Comparison of ENCODE assay signal across 26 cellular contexts in genomic region chr20:35237486-35237885, GRCh38. TPM values are rescaled to one million over a fixed set of nuclear protein-coding genes. Genes with fewer than 3 reads are reported as not detected.
"Had no signal": no experiment of that assay in that cellular context is flagged by ENCODE, and none has a peak within 500 bp of the region (broad histone marks: within the 10 kb centered on the region; RNA-seq: fewer than 3 reads in every experiment).

No MANE protein-coding gene starts in this region.

- DNase-seq: activated B cell treated with CpG ODN at 0.5 μM for 24 hours; activated CD4-positive, alpha-beta memory T cell treated with anti-CD3 and anti-CD28 coated beads, Interleukin-2, amount 10 ng/mL, durations not matched to agents 7 days and 5 days; activated CD4-positive, alpha-beta T cell treated with anti-CD3 and anti-CD28 coated beads for 48 hours; activated CD8-positive, alpha-beta memory T cell treated with anti-CD3 and anti-CD28 coated beads, Interleukin-2, amount 10 ng/mL, durations not matched to agents 7 days and 5 days; activated naive CD4-positive, alpha-beta T cell; activated naive CD8-positive, alpha-beta T cell treated with anti-CD3 and anti-CD28 coated beads for 36 hours; activated T-cell treated with anti-CD3 and anti-CD28 coated beads, Interleukin-2, amount 50 U/mL, for 1 hour; amygdala; dermis blood vessel endothelial cell; effector memory CD8-positive, alpha-beta T cell; heart left ventricle; ovary; right lobe of liver; small intestine; stimulated activated CD4-positive, alpha-beta T cell treated with anti-CD3 and anti-CD28 coated beads, Interleukin-4, amount 100 ng/mL, for 1 hour; stomach had no signal

- H3K9me3 ChIP-seq: heart left ventricle, ovary, right lobe of liver, stomach had no signal

- H3K27me3 ChIP-seq: gastroesophageal sphincter, heart left ventricle, ovary, right lobe of liver, stomach had no signal

- H3K4me3 ChIP-seq: gastroesophageal sphincter, heart left ventricle, ovary, right lobe of liver, stomach had no signal

- H3K27ac ChIP-seq: epithelial cell of prostate, gastroesophageal sphincter, heart left ventricle, ovary, right lobe of liver, stomach had no signal

- H3K4me1 ChIP-seq: gastroesophageal sphincter, heart left ventricle, right lobe of liver, stomach had no signal

- ATAC-seq: activated CD8-positive, alpha-beta memory T cell treated with anti-CD3 and anti-CD28 coated beads, Interleukin-2, amount 10 ng/mL, durations not matched to agents 7 days and 5 days; activated T-helper 17 cell treated with anti-CD3 and anti-CD28 coated beads, Interleukin-2, amount 50 U/mL, for 72 hours; effector memory CD8-positive, alpha-beta T cell; gastroesophageal sphincter; heart left ventricle; right lobe of liver; stimulated activated effector memory CD8-positive, alpha-beta T cell treated with anti-CD3 and anti-CD28 coated beads, Interleukin-12 subunit alpha, Interleukin-12 subunit beta, amount 100 ng/mL, for 72 hours had no signal

- H3K36me3 ChIP-seq: ovary, right lobe of liver had no signal

RNA-seq across cellular contexts. Expression of gene MMP24, which starts 11.0 kb away (rescaled TPM):
- total RNA-seq: activated B cell treated with CpG ODN at 0.5 μM for 24 hours; activated CD4-positive, alpha-beta memory T cell treated with anti-CD3 and anti-CD28 coated beads, Interleukin-2, amount 10 ng/mL, durations not matched to agents 7 days and 5 days; activated CD8-positive, alpha-beta memory T cell treated with anti-CD3 and anti-CD28 coated beads, Interleukin-2, amount 10 ng/mL, durations not matched to agents 7 days and 5 days; activated naive CD8-positive, alpha-beta T cell treated with anti-CD3 and anti-CD28 coated beads for 36 hours; mononuclear cell had no signal

RNA-seq across cellular contexts. Expression of gene FAM83C, which starts 54.7 kb away (rescaled TPM):
- total RNA-seq: activated B cell treated with CpG ODN at 0.5 μM for 24 hours; activated CD4-positive, alpha-beta memory T cell treated with anti-CD3 and anti-CD28 coated beads, Interleukin-2, amount 10 ng/mL, durations not matched to agents 7 days and 5 days; activated CD8-positive, alpha-beta memory T cell treated with anti-CD3 and anti-CD28 coated beads, Interleukin-2, amount 10 ng/mL, durations not matched to agents 7 days and 5 days; activated naive CD8-positive, alpha-beta T cell treated with anti-CD3 and anti-CD28 coated beads for 36 hours; activated T-helper 17 cell treated with anti-CD3 and anti-CD28 coated beads, Interleukin-2, amount 50 U/mL, for 72 hours; cardiac septum; dermis blood vessel endothelial cell; heart left ventricle; mononuclear cell; neural crest cell; ovary; pulmonary artery endothelial cell; right lobe of liver; stomach; temporal lobe had no signal
- polyA plus RNA-seq: heart left ventricle, liver, ovary had no signal
